In genomic region chr10:80382989-80383388, GRCh38 we compare ENCODE assay signal across 9 cellular contexts. TPM values are rescaled to one million over a fixed set of nuclear protein-coding genes. Genes with fewer than 3 reads are reported as not detected.
DNase-seq lines count a peak whose midpoint lies in the region; ATAC-seq and TF ChIP-seq lines count a peak whose summit lies in the region.
"Had no signal": no experiment of that assay in that cellular context is flagged by ENCODE, and none has a peak within 500 bp of the region (broad histone marks: within the 10 kb centered on the region; RNA-seq: fewer than 3 reads in every experiment).

No MANE protein-coding gene starts in this region.

- no peak overlapping the region for H3K27ac Mint-ChIP-seq in immature natural killer cell
- H3K27ac Mint-ChIP-seq: IgD-negative memory B cell had no signal

- ATAC-seq in HG03378 (IDR thresholded peaks at IDR 0.05; ENCODE audit: unreplicated experiment) = peak; percentile 66
- ATAC-seq in HG02970 (IDR thresholded peaks at IDR 0.05; ENCODE audit: low FRiP score, unreplicated experiment) = no peak

- TF ChIP-seq CTCF in AG09309 (IDR thresholded peaks at IDR 0.05; ENCODE audit: control insufficient read depth, insufficient read depth, low read depth, low read length, missing control alignments) = peak; percentile 49
- TF ChIP-seq CTCF in GM12872 (IDR thresholded peaks at IDR 0.05; ENCODE audit: insufficient read depth, low read depth, low read length) = peak; percentile 59
- TF ChIP-seq CTCF in RWPE1 (conservative IDR thresholded peaks at IDR 0.05; ENCODE audit: low read depth) = peak; percentile 71

- H3K4me3 ChIP-seq in AG09309 (ENCODE audit: control insufficient read depth, low read depth, low read length) = no peak overlapping the region

- H3K36me3 Mint-ChIP-seq in immature natural killer cell = no peaks in the 10 kb centered on the region
- H3K36me3 Mint-ChIP-seq: IgD-negative memory B cell had no signal

- CTCF ChIA-PET in RWPE1 (lab: Yijun Ruan, JAX) = interaction anchor here (0.5 to 2.3 kb wide), 16 partner anchors 9 to 1435 kb away, joined by 3 to 15 read pairs (median 4); no protein-coding TSS in a partner anchor

- H3K27ac ChIP-seq in RWPE1 = no peak overlapping the region

- H3K4me3 Mint-ChIP-seq in immature natural killer cell = no peak overlapping the region

- no peaks in the 10 kb centered on the region for H3K27me3 Mint-ChIP-seq in immature natural killer cell (ENCODE audit: low read depth in 3 of 3)

- H3K4me1 Mint-ChIP-seq in immature natural killer cell = peaks cover 2 to 10% of the 10 kb centered on the region in 2 donors

- DNase-seq in AG09309 (ENCODE audit: low read depth) (no peak), RWPE1 (ENCODE audit: low spot score) (peak; percentile 71), amniotic stem cell (lab: John Stamatoyannopoulos, UW) (peak; percentile 10), immature natural killer cell (peak; percentile 27 to 51 (median 29))
- DNase-seq in stimulated activated CD8-positive, alpha-beta memory T cell treated with anti-CD3 and anti-CD28 coated beads, Interleukin-4, amount 100 ng/mL, for 24 hours (ENCODE audit: low read depth) = peak; percentile 19

- POLR2A ChIA-PET in RWPE1 (lab: Yijun Ruan, JAX; ENCODE audit: low non-redundant PET) = no interaction called here

- H3K9me3 Mint-ChIP-seq in immature natural killer cell = no peaks in the 10 kb centered on the region
- H3K9me3 Mint-ChIP-seq: IgD-negative memory B cell had no signal

RNA-seq across cellular contexts. Expression of gene PRXL2A, which starts 25.4 kb away (rescaled TPM):
- polyA plus RNA-seq in immature natural killer cell = 1 to 10 TPM; 3.9 to 6.3 (median 4.3) TPM

RNA-seq across cellular contexts. Expression of gene DYDC2, which starts 26.4 kb away (rescaled TPM):
- not detected for polyA plus RNA-seq in immature natural killer cell
- polyA plus RNA-seq: IgD-negative memory B cell had no signal

RNA-seq across cellular contexts. Expression of gene DYDC1, which starts 26.4 kb away (rescaled TPM):
- polyA plus RNA-seq in immature natural killer cell = not detected
- polyA plus RNA-seq: IgD-negative memory B cell had no signal
